Comparison of ENCODE assay signal across 14 cellular contexts in the genomic region with DNA sequence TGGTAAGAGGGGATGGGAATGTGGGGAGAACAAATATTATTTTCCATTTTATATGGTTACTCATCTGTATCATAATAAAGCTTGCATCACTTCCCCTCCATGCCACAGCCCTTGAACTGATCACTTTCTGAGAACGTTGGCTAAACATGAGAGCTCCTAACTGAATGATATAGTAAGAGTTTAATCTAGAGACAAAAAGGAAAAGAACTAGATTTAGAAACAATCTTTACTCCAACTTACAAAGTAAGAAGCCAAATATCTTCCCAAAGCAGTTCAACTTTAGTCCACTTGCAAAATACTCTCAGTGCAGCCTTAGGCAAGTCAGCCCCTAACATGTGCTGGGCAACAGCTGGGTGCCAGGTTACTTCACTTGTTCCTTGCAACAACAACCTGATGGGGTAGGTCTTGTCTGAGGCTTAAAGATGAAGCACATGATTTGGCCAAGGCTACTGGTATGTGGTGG. TPM values are rescaled to one million over a fixed set of nuclear protein-coding genes. Genes with fewer than 3 reads are reported as not detected.
DNase-seq lines count a peak whose midpoint lies in the region; ATAC-seq and TF ChIP-seq lines count a peak whose summit lies in the region.
"Had no signal": no experiment of that assay in that cellular context is flagged by ENCODE, and none has a peak within 500 bp of the region (broad histone marks: within the 10 kb centered on the region; RNA-seq: fewer than 3 reads in every experiment).

No MANE protein-coding gene starts in this region.

- H3K9me3 ChIP-seq in Karpas-422 (ENCODE audit: low read length) (no peaks in the 10 kb centered on the region), smooth muscle cell (replicated peaks; ENCODE audit: low read depth) (no peaks in the 10 kb centered on the region)

- 0 out of 2 replicates have a peak overlapping the region, but pooled peaks have one; percentile 39 for H3K27ac ChIP-seq in Karpas-422 (ENCODE audit: low read length)
- peak overlapping the region; percentile 50 for H3K27ac ChIP-seq in smooth muscle cell (ENCODE audit: low read depth)
- H3K27ac ChIP-seq: KMS-11 had no signal

- ATAC-seq in GM21717 (IDR thresholded peaks at IDR 0.05; ENCODE audit: unreplicated experiment), result no peak

- no peaks in the 10 kb centered on the region for H3K27me3 ChIP-seq in Karpas-422 (ENCODE audit: low read length)
- no peaks in the 10 kb centered on the region for H3K27me3 ChIP-seq in smooth muscle cell (ENCODE audit: low read depth)
- H3K27me3 ChIP-seq: heart right ventricle had no signal

- WGBS in smooth muscle cell (ENCODE audit: low lambda C conversion rate), result 79% methylated on average over 1 of the region's 1 CpG

- no peaks in the 10 kb centered on the region for H3K9me2 ChIP-seq in Karpas-422 (replicated peaks; ENCODE audit: insufficient read depth, low read length)

- H3K4me3 Mint-ChIP-seq in activated naive CD8-positive, alpha-beta T cell treated with anti-CD3 and anti-CD28 coated beads for 36 hours, result no peak overlapping the region
- H3K4me3 Mint-ChIP-seq: brain had no signal

- no peak overlapping the region for H2AFZ ChIP-seq in Karpas-422 (ENCODE audit: low read length)
- no peak overlapping the region for H2AFZ ChIP-seq in smooth muscle cell (ENCODE audit: low read depth)

- no peaks in the 10 kb centered on the region for H3F3A ChIP-seq in smooth muscle cell (ENCODE audit: low read depth)

- H3K36me3 Mint-ChIP-seq in activated naive CD8-positive, alpha-beta T cell treated with anti-CD3 and anti-CD28 coated beads for 36 hours, result peaks cover 29% of the 10 kb centered on the region

- H3K9me3 Mint-ChIP-seq in activated naive CD8-positive, alpha-beta T cell treated with anti-CD3 and anti-CD28 coated beads for 36 hours, result peaks cover 11% of the 10 kb centered on the region

- H3K4me2 ChIP-seq in Karpas-422 (ENCODE audit: low read depth, low read length, poor library complexity, severe bottlenecking), result no peak overlapping the region
- H3K4me2 ChIP-seq in smooth muscle cell, result no peak overlapping the region
- H3K4me2 ChIP-seq: KMS-11 had no signal

- peaks cover 11% of the 10 kb centered on the region; the same call in 1 of the 2 replicates for H3K36me3 ChIP-seq in Karpas-422 (ENCODE audit: insufficient read depth, low read length)
- H3K36me3 ChIP-seq in smooth muscle cell (ENCODE audit: low read depth), result no peaks in the 10 kb centered on the region

- H3K79me2 ChIP-seq in Karpas-422 (ENCODE audit: low read length), result peaks cover 97% of the 10 kb centered on the region
- H3K79me2 ChIP-seq in smooth muscle cell (ENCODE audit: low read depth), result peaks cover 100% of the 10 kb centered on the region

- H3K27me3 Mint-ChIP-seq in activated naive CD8-positive, alpha-beta T cell treated with anti-CD3 and anti-CD28 coated beads for 36 hours, result no peaks in the 10 kb centered on the region
- H3K27me3 Mint-ChIP-seq: brain had no signal

- H3K4me3 ChIP-seq in Karpas-422 (ENCODE audit: low read length), result no peak overlapping the region
- H3K4me3 ChIP-seq in smooth muscle cell, result no peak overlapping the region
- H3K4me3 ChIP-seq: heart right ventricle had no signal

- peaks cover 33% of the 10 kb centered on the region for H4K20me1 ChIP-seq in Karpas-422 (ENCODE audit: insufficient read depth, low read depth, low read length)
- H4K20me1 ChIP-seq in smooth muscle cell (ENCODE audit: low read depth), result peaks cover 84% of the 10 kb centered on the region

- peaks cover 34% of the 10 kb centered on the region for H3K4me1 Mint-ChIP-seq in activated naive CD8-positive, alpha-beta T cell treated with anti-CD3 and anti-CD28 coated beads for 36 hours

- H3K4me1 ChIP-seq in Karpas-422 (ENCODE audit: low read length) (peaks cover 31% of the 10 kb centered on the region), smooth muscle cell (ENCODE audit: low read depth) (peaks cover 19% of the 10 kb centered on the region)

- TF ChIP-seq CTCF in smooth muscle cell (IDR thresholded peaks at IDR 0.05; ENCODE audit: borderline replicate concordance, insufficient read depth, poor library complexity, severe bottlenecking), result no peak

- H3K27ac Mint-ChIP-seq in activated naive CD8-positive, alpha-beta T cell treated with anti-CD3 and anti-CD28 coated beads for 36 hours, result peak overlapping the region; percentile 39
- H3K27ac Mint-ChIP-seq: brain had no signal

- DNase-seq in Karpas-422, result no peak
- no peak for DNase-seq in activated naive CD8-positive, alpha-beta T cell treated with anti-CD3 and anti-CD28 coated beads for 36 hours
- peak; percentile 63 for DNase-seq in fibroblast of the conjunctiva (ENCODE audit: low read depth)
- no peak for DNase-seq in smooth muscle cell (lab: John Stamatoyannopoulos, UW; ENCODE audit: unreplicated experiment)
- no peak for DNase-seq in HUDEP-2 (lab: John Stamatoyannopoulos, UW; ENCODE audit: unreplicated experiment in 76 of 76)
- DNase-seq in hepatic stellate cell (ENCODE audit: low spot score), result no peak
- DNase-seq in iPS-NIHi11 (ENCODE audit: low spot score), result no peak
- DNase-seq: activated CD8-positive, alpha-beta memory T cell treated with anti-CD3 and anti-CD28 coated beads for 24 hours; heart right ventricle; stimulated activated CD4-positive, alpha-beta T cell treated with anti-CD3 and anti-CD28 coated beads, Interleukin-15, amount 100 ng/mL, for 24 hours; stimulated activated naive CD4-positive, alpha-beta T cell had no signal

- no peak overlapping the region for H3K9ac ChIP-seq in Karpas-422 (ENCODE audit: low read length)
- H3K9ac ChIP-seq in smooth muscle cell (ENCODE audit: low read depth), result no peak overlapping the region
- H3K9ac ChIP-seq: KMS-11 had no signal

RNA-seq across cellular contexts. Expression of a gene that starts 20.3 kb away (rescaled TPM):
- 16.7 and 22.6 TPM in 2 replicates for total RNA-seq in Karpas-422 (2014; rRNA removed; shearing (Covaris generic); ENCODE audit: low replicate concordance)
- 10 to 100 TPM; 12.3 TPM for total RNA-seq in activated naive CD8-positive, alpha-beta T cell treated with anti-CD3 and anti-CD28 coated beads for 36 hours
- 15.5 and 28.5 TPM in 2 replicates for total RNA-seq in smooth muscle cell
- polyA plus RNA-seq in smooth muscle cell, result 16.2 and 17.5 TPM in 2 replicates
